ENCODE assay signal across 8 cellular contexts in the genomic region with DNA sequence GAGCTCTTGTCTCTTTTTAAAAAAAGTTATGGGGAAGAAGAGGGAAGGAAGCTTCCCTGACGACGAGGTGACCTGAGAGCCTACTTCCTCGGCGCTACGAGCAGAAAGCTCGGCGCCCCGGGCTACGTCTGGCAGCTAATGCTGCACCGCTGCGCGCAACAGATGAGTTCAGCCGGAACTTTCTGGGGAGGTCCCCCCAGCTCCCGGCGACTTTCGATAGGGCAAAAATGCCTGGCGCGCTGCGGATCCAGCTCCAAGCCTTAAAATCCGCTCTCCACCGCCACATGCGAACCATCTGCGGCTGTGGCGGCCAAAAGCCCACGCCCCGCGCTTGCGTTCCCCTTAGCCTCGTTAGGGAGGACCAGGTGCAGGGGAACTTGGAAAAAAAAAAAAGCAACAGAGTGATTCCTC. TPM values are rescaled to one million over a fixed set of nuclear protein-coding genes. Genes with fewer than 3 reads are reported as not detected.
DNase-seq lines count a peak whose midpoint lies in the region; ATAC-seq and TF ChIP-seq lines count a peak whose summit lies in the region.

No MANE protein-coding gene starts in this region.

- ATAC-seq in GM18873 (IDR thresholded peaks at IDR 0.05; ENCODE audit: low FRiP score, unreplicated experiment) (peak; percentile 12), HG03280 (IDR thresholded peaks at IDR 0.05; ENCODE audit: unreplicated experiment) (peak; percentile 25)

- DNase-seq in AG08395 (ENCODE audit: low spot score) (peak; percentile 65), RKO (ENCODE audit: low spot score) (peak; percentile 74), fibroblast of the aortic adventitia (ENCODE audit: low read depth) (peak; percentile 75), neural crest cell (ENCODE audit: low read depth, low spot score) (peak; percentile 43), substantia nigra (lab: John Stamatoyannopoulos, UW) (peak in 38 of 49 donors; percentile 5 to 78 (median 48))
- DNase-seq in activated T-helper 9 cell treated with anti-CD3 and anti-CD28 coated beads, Interleukin-2, amount 50 U/mL, for 16 hours (ENCODE audit: low read depth): peak; percentile 63

- H3K4me3 ChIP-seq in fibroblast of the aortic adventitia (ENCODE audit: low read depth, low read length): peak overlapping the region; percentile 91

- H3K27ac ChIP-seq in substantia nigra (ENCODE audit: low read depth, low read length, poor library complexity, severe bottlenecking): peak overlapping the region; percentile 96

- H3K9me3 Mint-ChIP-seq in neural crest cell: no peaks in the 10 kb centered on the region

- peaks cover 3% of the 10 kb centered on the region for H3K36me3 Mint-ChIP-seq in neural crest cell (ENCODE audit: low read depth)

- H3K4me1 Mint-ChIP-seq in neural crest cell: peaks cover 42% of the 10 kb centered on the region

- TF ChIP-seq CTCF in fibroblast of the aortic adventitia (IDR thresholded peaks at IDR 0.05; ENCODE audit: insufficient read depth, low read length) (no peak), neural crest cell (conservative IDR thresholded peaks at IDR 0.05) (no peak)

- H3K27ac Mint-ChIP-seq in neural crest cell (ENCODE audit: unreplicated experiment): peak overlapping the region; percentile 85

- H3K27me3 Mint-ChIP-seq in neural crest cell (ENCODE audit: low read depth): no peaks in the 10 kb centered on the region

- H3K4me3 Mint-ChIP-seq in neural crest cell: peak overlapping the region; percentile 92

RNA-seq across cellular contexts. Expression of a gene that starts 0.6 kb away (rescaled TPM):
- total RNA-seq in fibroblast of the aortic adventitia (ENCODE audit: low replicate concordance): 159 and 170 TPM in 2 replicates
- total RNA-seq in neural crest cell: 32.2 and 36.0 TPM in 2 replicates

RNA-seq across cellular contexts. Expression of a gene that starts 14.2 kb away (rescaled TPM):
- total RNA-seq in fibroblast of the aortic adventitia (ENCODE audit: low replicate concordance): 1.8 TPM in 2 replicates
- 3.4 and 4.6 TPM in 2 replicates for total RNA-seq in neural crest cell

Comparison
In these comparisons a context has a peak if more than half of its experiments do, and no peak if none do; other contexts are left out.
1. Peak in every context shown above with its lines: DNase-seq, ATAC-seq, H3K4me3 ChIP-seq and H3K27ac ChIP-seq.